Comparison of ENCODE assay signal across 34 cellular contexts in the genomic region with DNA sequence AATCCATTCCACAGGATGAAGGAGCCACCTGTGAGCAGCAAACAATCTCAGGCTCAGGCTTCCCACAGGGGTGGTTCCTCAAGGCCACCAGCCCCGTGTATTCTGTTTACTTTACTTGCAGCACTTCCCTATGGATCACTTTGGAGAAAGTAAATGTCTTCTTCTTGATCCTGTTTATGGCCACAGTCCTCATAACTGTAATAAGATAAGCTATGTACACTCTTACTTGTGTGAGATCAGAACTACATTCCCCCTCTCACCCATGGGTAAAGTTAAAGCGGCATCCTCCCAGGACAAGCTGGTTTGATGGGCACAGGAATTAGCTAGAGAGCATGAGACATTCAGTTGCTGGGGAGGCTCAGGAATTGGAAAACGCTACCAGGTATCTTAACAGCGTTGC.
DNase-seq lines count a peak whose midpoint lies in the region; FAIRE-seq and TF ChIP-seq lines count a peak whose summit lies in the region.
"Had no signal": no experiment of that assay in that cellular context is flagged by ENCODE, and none has a peak within 500 bp of the region (broad histone marks: within the 10 kb centered on the region; RNA-seq: fewer than 3 reads in every experiment).

No MANE protein-coding gene starts in this region.

- POLR2A ChIA-PET in CD4-positive, alpha-beta memory T cell (lab: Charles Lee; ENCODE audit: partially characterized antibody), result no interaction called here

- no peaks in the 10 kb centered on the region for H3K36me3 ChIP-seq in bronchial epithelial cell (ENCODE audit: control insufficient read depth, insufficient read depth, low read length)
- H3K36me3 ChIP-seq in CD4-positive, alpha-beta memory T cell (ENCODE audit: insufficient read depth, low read length), result no peaks in the 10 kb centered on the region
- H3K36me3 ChIP-seq: BE2C; BLaER1; BLaER1 treated with 17β-estradiol and CSF1 and Interleukin-3, amounts not matched to agents 10 nM and 100 nM had no signal

- H3K27ac ChIP-seq in CD4-positive, alpha-beta memory T cell (ENCODE audit: low read depth, low read length), result no peak overlapping the region
- H3K27ac ChIP-seq: 22Rv1; A549; BLaER1; BLaER1 treated with 17β-estradiol and CSF1 and Interleukin-3, amounts not matched to agents 10 nM and 100 nM; C4-2B had no signal

- H3K4me1 ChIP-seq in CD4-positive, alpha-beta memory T cell (ENCODE audit: insufficient read depth, low read length), result no peaks in the 10 kb centered on the region
- H3K4me1 ChIP-seq: A549, BE2C, Caco-2 had no signal

- H3K9me3 Mint-ChIP-seq in progenitor cell of endocrine pancreas (ENCODE audit: low read depth), result no peaks in the 10 kb centered on the region
- H3K9me3 Mint-ChIP-seq in CD4-positive, alpha-beta memory T cell, result no peaks in the 10 kb centered on the region
- H3K9me3 Mint-ChIP-seq: CD4-positive, alpha-beta T cell; CD4-positive, CD25-positive, alpha-beta regulatory T cell; CD8-positive, alpha-beta T cell had no signal

- no peak overlapping the region for H3K4me3 Mint-ChIP-seq in progenitor cell of endocrine pancreas (ENCODE audit: low read depth)
- H3K4me3 Mint-ChIP-seq in CD4-positive, alpha-beta memory T cell, result peak overlapping the region in 1 of 8 donors; percentile 24
- H3K4me3 Mint-ChIP-seq: B cell; CD14-positive monocyte; CD4-positive, alpha-beta T cell; CD4-positive, CD25-positive, alpha-beta regulatory T cell; CD8-positive, alpha-beta memory T cell; CD8-positive, alpha-beta T cell had no signal

- peaks cover 48% of the 10 kb centered on the region for H3K27me3 Mint-ChIP-seq in progenitor cell of endocrine pancreas
- peaks cover 0 to 3% of the 10 kb centered on the region in 2 donors for H3K27me3 Mint-ChIP-seq in CD4-positive, alpha-beta memory T cell
- H3K27me3 Mint-ChIP-seq: CD4-positive, CD25-positive, alpha-beta regulatory T cell had no signal

- no peak for TF ChIP-seq CTCF in bronchial epithelial cell (IDR thresholded peaks at IDR 0.05; ENCODE audit: insufficient read depth, low read length, severe bottlenecking)
- TF ChIP-seq CTCF in progenitor cell of endocrine pancreas (IDR thresholded peaks at IDR 0.05; ENCODE audit: unreplicated experiment), result no peak

- H3K36me3 Mint-ChIP-seq in progenitor cell of endocrine pancreas (ENCODE audit: insufficient read depth), result no peaks in the 10 kb centered on the region
- no peaks in the 10 kb centered on the region for H3K36me3 Mint-ChIP-seq in CD4-positive, alpha-beta memory T cell
- H3K36me3 Mint-ChIP-seq: CD14-positive monocyte; CD4-positive, CD25-positive, alpha-beta regulatory T cell; CD8-positive, alpha-beta memory T cell; CD8-positive, alpha-beta T cell had no signal

- FAIRE-seq in bronchial epithelial cell (lab: Jason Lieb, UNC) (peak; percentile 96), urothelium cell line (lab: Jason Lieb, UNC) (peak; percentile 67)
- FAIRE-seq: A204.1, A549, D721Med had no signal

- intact Hi-C loops in CD4-positive, alpha-beta memory T cell (cut with micrococcal nuclease), result no loop called here

- H3K27me3 ChIP-seq in bronchial epithelial cell (ENCODE audit: control insufficient read depth, insufficient read depth, low read length), result no peaks in the 10 kb centered on the region
- no peaks in the 10 kb centered on the region for H3K27me3 ChIP-seq in CD4-positive, alpha-beta memory T cell (ENCODE audit: insufficient read depth, low read length)
- H3K27me3 ChIP-seq: BE2C, BLaER1 had no signal

- H3K4me1 Mint-ChIP-seq in progenitor cell of endocrine pancreas (ENCODE audit: low read depth), result no peaks in the 10 kb centered on the region
- no peaks in the 10 kb centered on the region for H3K4me1 Mint-ChIP-seq in CD4-positive, alpha-beta memory T cell
- H3K4me1 Mint-ChIP-seq: B cell; CD4-positive, CD25-positive, alpha-beta regulatory T cell; CD8-positive, alpha-beta memory T cell had no signal

- DNase-seq in bronchial epithelial cell (ENCODE audit: low read depth) (no peak), progenitor cell of endocrine pancreas (ENCODE audit: low spot score, unreplicated experiment) (no peak), urothelium cell line (ENCODE audit: low spot score) (no peak), RPMI8226 (no peak)
- no peak for DNase-seq in CD4-positive, alpha-beta memory T cell
- no peak for DNase-seq in activated CD4-positive, CD25-positive, alpha-beta regulatory T cell treated with anti-CD3 and anti-CD28 coated beads, Interleukin-2, amount 50 U/mL, for 72 hours
- DNase-seq: 8988T; ACHN; AML-193; BE2C; C1 segment of cervical spinal cord; Caco-2; Calu3; CD4-positive, alpha-beta T cell; CD4-positive, CD25-positive, alpha-beta regulatory T cell; CD8-positive, alpha-beta memory T cell; CD8-positive, alpha-beta T cell; COR-L47; DMS 273 treated with DMSO at 0.1 percent for 48 hours; DMS153; DMS53; DMS79; DMS79 treated with DMSO at 0.1 percent for 48 hours; DND-41; EL had no signal

- peak overlapping the region; percentile 29 for H3K27ac Mint-ChIP-seq in progenitor cell of endocrine pancreas
- H3K27ac Mint-ChIP-seq in CD4-positive, alpha-beta memory T cell, result no peak overlapping the region
- H3K27ac Mint-ChIP-seq: B cell; CD14-positive monocyte; CD4-positive, alpha-beta T cell; CD4-positive, CD25-positive, alpha-beta regulatory T cell; CD8-positive, alpha-beta memory T cell; CD8-positive, alpha-beta T cell had no signal

- no peak overlapping the region for H3K4me3 ChIP-seq in bronchial epithelial cell (ENCODE audit: low read depth, low read length)
- no peak overlapping the region for H3K4me3 ChIP-seq in CD4-positive, alpha-beta memory T cell (ENCODE audit: low read length in 2 of 2)
- H3K4me3 ChIP-seq: A549; BLaER1; BLaER1 treated with 17β-estradiol and CSF1 and Interleukin-3, amounts not matched to agents 10 nM and 100 nM had no signal

- H3K9me3 ChIP-seq in CD4-positive, alpha-beta memory T cell (ENCODE audit: control insufficient read depth in 1 of 2, low read length in 2 of 2), result no peaks in the 10 kb centered on the region
- H3K9me3 ChIP-seq: A549; BE2C; BLaER1; BLaER1 treated with 17β-estradiol and CSF1 and Interleukin-3, amounts not matched to agents 10 nM and 100 nM; Caco-2 had no signal

- CTCF ChIA-PET in CD4-positive, alpha-beta memory T cell (lab: Charles Lee; ENCODE audit: partially characterized antibody), result no interaction called here
